ENCODE assay signal across 1 cellular context in the genomic region with DNA sequence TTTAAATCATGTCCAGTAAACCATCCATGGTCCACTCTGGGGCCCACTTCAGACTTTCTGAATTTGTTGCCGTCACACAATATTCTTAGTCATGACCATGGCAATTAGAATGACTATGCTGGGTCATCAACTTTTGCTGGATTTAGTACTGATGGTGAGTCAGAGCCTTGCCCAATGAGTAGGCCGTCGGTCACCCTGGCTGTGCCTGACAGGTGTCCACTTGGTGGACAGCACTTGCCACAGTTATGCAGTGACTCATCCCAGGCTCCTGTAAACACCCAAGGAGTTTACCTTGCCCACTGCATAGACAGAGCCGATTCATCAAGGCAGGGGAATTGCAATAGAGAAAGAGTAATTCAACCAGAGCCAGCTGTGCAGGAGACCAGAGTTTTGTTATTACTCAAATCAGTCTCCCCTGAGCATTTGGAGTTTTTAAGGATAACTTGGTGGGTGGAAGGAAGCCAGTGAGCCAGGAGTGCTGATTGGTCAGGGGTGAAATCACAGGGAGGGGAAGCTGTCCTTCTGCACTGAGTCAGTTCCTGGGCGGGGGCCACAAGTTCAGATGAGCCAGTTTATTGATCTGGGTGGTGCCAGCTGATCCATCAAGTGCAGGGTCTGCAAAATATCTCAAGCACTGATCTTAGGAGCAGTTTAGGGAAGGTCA.
TF ChIP-seq lines count a peak whose summit lies in the region.

No MANE protein-coding gene starts in this region.

TF ChIP-seq in K562, 482 proteins besides CTCF, POLR2A, EP300 and RAD21:
- TF ChIP-seq, protein P1, sequence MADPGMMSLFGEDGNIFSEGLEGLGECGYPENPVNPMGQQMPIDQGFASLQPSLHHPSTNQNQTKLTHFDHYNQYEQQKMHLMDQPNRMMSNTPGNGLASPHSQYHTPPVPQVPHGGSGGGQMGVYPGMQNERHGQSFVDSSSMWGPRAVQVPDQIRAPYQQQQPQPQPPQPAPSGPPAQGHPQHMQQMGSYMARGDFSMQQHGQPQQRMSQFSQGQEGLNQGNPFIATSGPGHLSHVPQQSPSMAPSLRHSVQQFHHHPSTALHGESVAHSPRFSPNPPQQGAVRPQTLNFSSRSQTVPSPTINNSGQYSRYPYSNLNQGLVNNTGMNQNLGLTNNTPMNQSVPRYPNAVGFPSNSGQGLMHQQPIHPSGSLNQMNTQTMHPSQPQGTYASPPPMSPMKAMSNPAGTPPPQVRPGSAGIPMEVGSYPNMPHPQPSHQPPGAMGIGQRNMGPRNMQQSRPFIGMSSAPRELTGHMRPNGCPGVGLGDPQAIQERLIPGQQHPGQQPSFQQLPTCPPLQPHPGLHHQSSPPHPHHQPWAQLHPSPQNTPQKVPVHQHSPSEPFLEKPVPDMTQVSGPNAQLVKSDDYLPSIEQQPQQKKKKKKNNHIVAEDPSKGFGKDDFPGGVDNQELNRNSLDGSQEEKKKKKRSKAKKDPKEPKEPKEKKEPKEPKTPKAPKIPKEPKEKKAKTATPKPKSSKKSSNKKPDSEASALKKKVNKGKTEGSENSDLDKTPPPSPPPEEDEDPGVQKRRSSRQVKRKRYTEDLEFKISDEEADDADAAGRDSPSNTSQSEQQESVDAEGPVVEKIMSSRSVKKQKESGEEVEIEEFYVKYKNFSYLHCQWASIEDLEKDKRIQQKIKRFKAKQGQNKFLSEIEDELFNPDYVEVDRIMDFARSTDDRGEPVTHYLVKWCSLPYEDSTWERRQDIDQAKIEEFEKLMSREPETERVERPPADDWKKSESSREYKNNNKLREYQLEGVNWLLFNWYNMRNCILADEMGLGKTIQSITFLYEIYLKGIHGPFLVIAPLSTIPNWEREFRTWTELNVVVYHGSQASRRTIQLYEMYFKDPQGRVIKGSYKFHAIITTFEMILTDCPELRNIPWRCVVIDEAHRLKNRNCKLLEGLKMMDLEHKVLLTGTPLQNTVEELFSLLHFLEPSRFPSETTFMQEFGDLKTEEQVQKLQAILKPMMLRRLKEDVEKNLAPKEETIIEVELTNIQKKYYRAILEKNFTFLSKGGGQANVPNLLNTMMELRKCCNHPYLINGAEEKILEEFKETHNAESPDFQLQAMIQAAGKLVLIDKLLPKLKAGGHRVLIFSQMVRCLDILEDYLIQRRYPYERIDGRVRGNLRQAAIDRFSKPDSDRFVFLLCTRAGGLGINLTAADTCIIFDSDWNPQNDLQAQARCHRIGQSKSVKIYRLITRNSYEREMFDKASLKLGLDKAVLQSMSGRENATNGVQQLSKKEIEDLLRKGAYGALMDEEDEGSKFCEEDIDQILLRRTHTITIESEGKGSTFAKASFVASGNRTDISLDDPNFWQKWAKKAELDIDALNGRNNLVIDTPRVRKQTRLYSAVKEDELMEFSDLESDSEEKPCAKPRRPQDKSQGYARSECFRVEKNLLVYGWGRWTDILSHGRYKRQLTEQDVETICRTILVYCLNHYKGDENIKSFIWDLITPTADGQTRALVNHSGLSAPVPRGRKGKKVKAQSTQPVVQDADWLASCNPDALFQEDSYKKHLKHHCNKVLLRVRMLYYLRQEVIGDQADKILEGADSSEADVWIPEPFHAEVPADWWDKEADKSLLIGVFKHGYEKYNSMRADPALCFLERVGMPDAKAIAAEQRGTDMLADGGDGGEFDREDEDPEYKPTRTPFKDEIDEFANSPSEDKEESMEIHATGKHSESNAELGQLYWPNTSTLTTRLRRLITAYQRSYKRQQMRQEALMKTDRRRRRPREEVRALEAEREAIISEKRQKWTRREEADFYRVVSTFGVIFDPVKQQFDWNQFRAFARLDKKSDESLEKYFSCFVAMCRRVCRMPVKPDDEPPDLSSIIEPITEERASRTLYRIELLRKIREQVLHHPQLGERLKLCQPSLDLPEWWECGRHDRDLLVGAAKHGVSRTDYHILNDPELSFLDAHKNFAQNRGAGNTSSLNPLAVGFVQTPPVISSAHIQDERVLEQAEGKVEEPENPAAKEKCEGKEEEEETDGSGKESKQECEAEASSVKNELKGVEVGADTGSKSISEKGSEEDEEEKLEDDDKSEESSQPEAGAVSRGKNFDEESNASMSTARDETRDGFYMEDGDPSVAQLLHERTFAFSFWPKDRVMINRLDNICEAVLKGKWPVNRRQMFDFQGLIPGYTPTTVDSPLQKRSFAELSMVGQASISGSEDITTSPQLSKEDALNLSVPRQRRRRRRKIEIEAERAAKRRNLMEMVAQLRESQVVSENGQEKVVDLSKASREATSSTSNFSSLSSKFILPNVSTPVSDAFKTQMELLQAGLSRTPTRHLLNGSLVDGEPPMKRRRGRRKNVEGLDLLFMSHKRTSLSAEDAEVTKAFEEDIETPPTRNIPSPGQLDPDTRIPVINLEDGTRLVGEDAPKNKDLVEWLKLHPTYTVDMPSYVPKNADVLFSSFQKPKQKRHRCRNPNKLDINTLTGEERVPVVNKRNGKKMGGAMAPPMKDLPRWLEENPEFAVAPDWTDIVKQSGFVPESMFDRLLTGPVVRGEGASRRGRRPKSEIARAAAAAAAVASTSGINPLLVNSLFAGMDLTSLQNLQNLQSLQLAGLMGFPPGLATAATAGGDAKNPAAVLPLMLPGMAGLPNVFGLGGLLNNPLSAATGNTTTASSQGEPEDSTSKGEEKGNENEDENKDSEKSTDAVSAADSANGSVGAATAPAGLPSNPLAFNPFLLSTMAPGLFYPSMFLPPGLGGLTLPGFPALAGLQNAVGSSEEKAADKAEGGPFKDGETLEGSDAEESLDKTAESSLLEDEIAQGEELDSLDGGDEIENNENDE (IDR thresholded peaks at IDR 0.05; ENCODE audit: low read depth, low read length), result no peak
- TF ChIP-seq CHD2 (IDR thresholded peaks at IDR 0.05; ENCODE audit: low read depth, low read length) (no peak), JUN (IDR thresholded peaks at IDR 0.05; ENCODE audit: borderline replicate concordance, low read depth, low read length) (0 out of 2 replicates have a peak, but pooled peaks have one; percentile 16), JUN (CRISPR knock-in tag; IDR thresholded peaks at IDR 0.05; ENCODE audit: borderline replicate concordance) (no peak), GATA2 (CRISPR knock-in tag; IDR thresholded peaks at IDR 0.05) (no peak), KLF6 (CRISPR knock-in tag; IDR thresholded peaks at IDR 0.05; ENCODE audit: borderline replicate concordance) (no peak), CTBP1 (IDR thresholded peaks at IDR 0.05; ENCODE audit: borderline replicate concordance) (no peak), ZSCAN32 (CRISPR knock-in tag; IDR thresholded peaks at IDR 0.05) (no peak), FOSL1 (tag; conservative IDR thresholded peaks at IDR 0.05) (peak; percentile 62), ZNF316 (IDR thresholded peaks at IDR 0.05) (peak; percentile 39), ZNF589 (CRISPR knock-in tag; IDR thresholded peaks at IDR 0.05; ENCODE audit: low read depth) (no peak), MYC (IDR thresholded peaks at IDR 0.05; ENCODE audit: low read depth, low read length) (no peak), MYC (CRISPR knock-in tag; IDR thresholded peaks at IDR 0.05; ENCODE audit: borderline replicate concordance, low read depth) (no peak), SREBF2 (CRISPR knock-in tag; IDR thresholded peaks at IDR 0.05) (no peak), ZNF212 (CRISPR knock-in tag; IDR thresholded peaks at IDR 0.05) (no peak), FOXK1 (CRISPR knock-in tag; IDR thresholded peaks at IDR 0.05; ENCODE audit: borderline replicate concordance) (no peak), HNRNPH1 (optimal IDR thresholded peaks at IDR 0.05; ENCODE audit: low read depth, low read length) (no peak), C11orf30 (IDR thresholded peaks at IDR 0.05; ENCODE audit: low read depth) (peak; percentile 39), TCF7 (IDR thresholded peaks at IDR 0.05; ENCODE audit: borderline replicate concordance) (no peak)
- TF ChIP-seq, protein P2, sequence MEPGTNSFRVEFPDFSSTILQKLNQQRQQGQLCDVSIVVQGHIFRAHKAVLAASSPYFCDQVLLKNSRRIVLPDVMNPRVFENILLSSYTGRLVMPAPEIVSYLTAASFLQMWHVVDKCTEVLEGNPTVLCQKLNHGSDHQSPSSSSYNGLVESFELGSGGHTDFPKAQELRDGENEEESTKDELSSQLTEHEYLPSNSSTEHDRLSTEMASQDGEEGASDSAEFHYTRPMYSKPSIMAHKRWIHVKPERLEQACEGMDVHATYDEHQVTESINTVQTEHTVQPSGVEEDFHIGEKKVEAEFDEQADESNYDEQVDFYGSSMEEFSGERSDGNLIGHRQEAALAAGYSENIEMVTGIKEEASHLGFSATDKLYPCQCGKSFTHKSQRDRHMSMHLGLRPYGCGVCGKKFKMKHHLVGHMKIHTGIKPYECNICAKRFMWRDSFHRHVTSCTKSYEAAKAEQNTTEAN (CRISPR knock-in tag; IDR thresholded peaks at IDR 0.05), result no peak
- TF ChIP-seq, protein P3, sequence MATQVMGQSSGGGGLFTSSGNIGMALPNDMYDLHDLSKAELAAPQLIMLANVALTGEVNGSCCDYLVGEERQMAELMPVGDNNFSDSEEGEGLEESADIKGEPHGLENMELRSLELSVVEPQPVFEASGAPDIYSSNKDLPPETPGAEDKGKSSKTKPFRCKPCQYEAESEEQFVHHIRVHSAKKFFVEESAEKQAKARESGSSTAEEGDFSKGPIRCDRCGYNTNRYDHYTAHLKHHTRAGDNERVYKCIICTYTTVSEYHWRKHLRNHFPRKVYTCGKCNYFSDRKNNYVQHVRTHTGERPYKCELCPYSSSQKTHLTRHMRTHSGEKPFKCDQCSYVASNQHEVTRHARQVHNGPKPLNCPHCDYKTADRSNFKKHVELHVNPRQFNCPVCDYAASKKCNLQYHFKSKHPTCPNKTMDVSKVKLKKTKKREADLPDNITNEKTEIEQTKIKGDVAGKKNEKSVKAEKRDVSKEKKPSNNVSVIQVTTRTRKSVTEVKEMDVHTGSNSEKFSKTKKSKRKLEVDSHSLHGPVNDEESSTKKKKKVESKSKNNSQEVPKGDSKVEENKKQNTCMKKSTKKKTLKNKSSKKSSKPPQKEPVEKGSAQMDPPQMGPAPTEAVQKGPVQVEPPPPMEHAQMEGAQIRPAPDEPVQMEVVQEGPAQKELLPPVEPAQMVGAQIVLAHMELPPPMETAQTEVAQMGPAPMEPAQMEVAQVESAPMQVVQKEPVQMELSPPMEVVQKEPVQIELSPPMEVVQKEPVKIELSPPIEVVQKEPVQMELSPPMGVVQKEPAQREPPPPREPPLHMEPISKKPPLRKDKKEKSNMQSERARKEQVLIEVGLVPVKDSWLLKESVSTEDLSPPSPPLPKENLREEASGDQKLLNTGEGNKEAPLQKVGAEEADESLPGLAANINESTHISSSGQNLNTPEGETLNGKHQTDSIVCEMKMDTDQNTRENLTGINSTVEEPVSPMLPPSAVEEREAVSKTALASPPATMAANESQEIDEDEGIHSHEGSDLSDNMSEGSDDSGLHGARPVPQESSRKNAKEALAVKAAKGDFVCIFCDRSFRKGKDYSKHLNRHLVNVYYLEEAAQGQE (CRISPR knock-in tag; IDR thresholded peaks at IDR 0.05; ENCODE audit: low read depth), result no peak
- TF ChIP-seq, protein P4, sequence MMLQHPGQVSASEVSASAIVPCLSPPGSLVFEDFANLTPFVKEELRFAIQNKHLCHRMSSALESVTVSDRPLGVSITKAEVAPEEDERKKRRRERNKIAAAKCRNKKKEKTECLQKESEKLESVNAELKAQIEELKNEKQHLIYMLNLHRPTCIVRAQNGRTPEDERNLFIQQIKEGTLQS (IDR thresholded peaks at IDR 0.05), result peak; percentile 61
- TF ChIP-seq, protein P4 (CRISPR knock-in tag; conservative IDR thresholded peaks at IDR 0.05), result no peak
